20 cellular contexts compared by ENCODE assay signal in the genomic region with DNA sequence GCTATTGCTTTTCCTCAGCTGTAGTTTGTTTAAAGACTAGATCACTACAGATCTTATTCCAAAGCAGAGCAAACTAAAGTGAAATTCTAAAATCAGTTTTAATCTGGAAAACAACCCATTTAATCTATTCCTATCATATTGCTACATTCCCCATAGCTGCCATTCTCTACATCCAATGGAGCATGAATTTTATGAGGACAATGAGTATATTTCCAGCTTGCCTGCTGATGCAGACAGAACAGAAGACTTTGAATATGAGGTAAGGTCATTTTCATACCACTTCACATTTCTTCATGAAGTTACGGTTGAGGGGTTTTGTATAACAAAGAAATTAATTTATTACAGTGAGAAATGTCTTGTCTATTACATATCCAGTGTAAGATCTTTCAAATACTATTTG.
"Had no signal": no experiment of that assay in that cellular context is flagged by ENCODE, and none has a peak within 500 bp of the region (broad histone marks: within the 10 kb centered on the region; RNA-seq: fewer than 3 reads in every experiment).

No MANE protein-coding gene starts in this region.

- H3K27ac Mint-ChIP-seq: activated naive CD4-positive, alpha-beta T cell treated with anti-CD3 and anti-CD28 coated beads for 36 hours; activated naive CD8-positive, alpha-beta T cell treated with anti-CD3 and anti-CD28 coated beads, Interleukin-2, amount 50 U/mL, for 24 hours; activated T-helper 17 cell treated with anti-CD3 and anti-CD28 coated beads, Interleukin-2, amount 50 U/mL, for 72 hours; memory B cell; naive thymus-derived CD8-positive, alpha-beta T cell; progenitor cell of endocrine pancreas; stimulated activated naive CD8-positive, alpha-beta T cell treated with anti-CD3 and anti-CD28 coated beads, Interleukin-15, Interleukin-2, amounts not matched to agents 100 ng/mL and 50 ng/mL, for 24 hours had no signal

- H3K36me3 ChIP-seq: cardiac muscle cell, heart right ventricle, left ventricle myocardium inferior, suprapubic skin had no signal

- H3K27ac ChIP-seq: cardiac muscle cell, epithelial cell of prostate, heart right ventricle, left ventricle myocardium inferior, skin epidermis, suprapubic skin had no signal

- ATAC-seq: activated naive CD8-positive, alpha-beta T cell treated with anti-CD3 and anti-CD28 coated beads, Interleukin-2, amount 50 U/mL, for 24 hours; activated T-helper 17 cell treated with anti-CD3 and anti-CD28 coated beads, Interleukin-2, amount 50 U/mL, for 72 hours; heart right ventricle; naive thymus-derived CD8-positive, alpha-beta T cell; right cardiac atrium had no signal

- DNase-seq: activated CD4-positive, alpha-beta T cell treated with anti-CD3 and anti-CD28 coated beads, Interleukin-2, amount 50 U/mL, for 4 hours; activated CD4-positive, CD25-positive, alpha-beta regulatory T cell treated with anti-CD3 and anti-CD28 coated beads, Interleukin-2, amount 50 U/mL, for 72 hours; activated naive CD4-positive, alpha-beta T cell treated with anti-CD3 and anti-CD28 coated beads for 36 hours; activated naive CD8-positive, alpha-beta T cell treated with anti-CD3 and anti-CD28 coated beads, Interleukin-2, amount 50 U/mL, for 24 hours; activated T-cell treated with anti-CD3 and anti-CD28 coated beads for 4 hours; aorta; heart right ventricle; left ventricle myocardium inferior; naive thymus-derived CD8-positive, alpha-beta T cell; right cardiac atrium; T1000; trophoblast cell had no signal

- H3K4me1 Mint-ChIP-seq: activated naive CD8-positive, alpha-beta T cell treated with anti-CD3 and anti-CD28 coated beads, Interleukin-2, amount 50 U/mL, for 24 hours; activated T-helper 17 cell treated with anti-CD3 and anti-CD28 coated beads, Interleukin-2, amount 50 U/mL, for 72 hours; naive thymus-derived CD8-positive, alpha-beta T cell had no signal

- H3K4me3 Mint-ChIP-seq: activated naive CD4-positive, alpha-beta T cell treated with anti-CD3 and anti-CD28 coated beads for 36 hours; activated naive CD8-positive, alpha-beta T cell treated with anti-CD3 and anti-CD28 coated beads, Interleukin-2, amount 50 U/mL, for 24 hours; activated T-helper 17 cell treated with anti-CD3 and anti-CD28 coated beads, Interleukin-2, amount 50 U/mL, for 72 hours; memory B cell; naive thymus-derived CD8-positive, alpha-beta T cell; stimulated activated naive CD8-positive, alpha-beta T cell treated with anti-CD3 and anti-CD28 coated beads, Interleukin-15, Interleukin-2, amounts not matched to agents 100 ng/mL and 50 ng/mL, for 24 hours had no signal

- H3K9me3 ChIP-seq: heart right ventricle, left ventricle myocardium inferior, suprapubic skin had no signal

- H3K36me3 Mint-ChIP-seq: memory B cell; naive thymus-derived CD8-positive, alpha-beta T cell had no signal

- H3K4me3 ChIP-seq: cardiac muscle cell, heart right ventricle, left ventricle myocardium inferior, skin epidermis, suprapubic skin had no signal

- H3K9me3 Mint-ChIP-seq: activated naive CD4-positive, alpha-beta T cell treated with anti-CD3 and anti-CD28 coated beads for 36 hours; activated naive CD8-positive, alpha-beta T cell treated with anti-CD3 and anti-CD28 coated beads, Interleukin-2, amount 50 U/mL, for 24 hours; activated T-helper 17 cell treated with anti-CD3 and anti-CD28 coated beads, Interleukin-2, amount 50 U/mL, for 72 hours; memory B cell; naive thymus-derived CD8-positive, alpha-beta T cell; stimulated activated naive CD8-positive, alpha-beta T cell treated with anti-CD3 and anti-CD28 coated beads, Interleukin-15, Interleukin-2, amounts not matched to agents 100 ng/mL and 50 ng/mL, for 24 hours had no signal

- H3K27me3 ChIP-seq: cardiac muscle cell, heart right ventricle, suprapubic skin had no signal

- H3K27me3 Mint-ChIP-seq: progenitor cell of endocrine pancreas; stimulated activated naive CD8-positive, alpha-beta T cell treated with anti-CD3 and anti-CD28 coated beads, Interleukin-15, Interleukin-2, amounts not matched to agents 100 ng/mL and 50 ng/mL, for 24 hours had no signal
